16 cellular contexts compared by ENCODE assay signal in the genomic region with DNA sequence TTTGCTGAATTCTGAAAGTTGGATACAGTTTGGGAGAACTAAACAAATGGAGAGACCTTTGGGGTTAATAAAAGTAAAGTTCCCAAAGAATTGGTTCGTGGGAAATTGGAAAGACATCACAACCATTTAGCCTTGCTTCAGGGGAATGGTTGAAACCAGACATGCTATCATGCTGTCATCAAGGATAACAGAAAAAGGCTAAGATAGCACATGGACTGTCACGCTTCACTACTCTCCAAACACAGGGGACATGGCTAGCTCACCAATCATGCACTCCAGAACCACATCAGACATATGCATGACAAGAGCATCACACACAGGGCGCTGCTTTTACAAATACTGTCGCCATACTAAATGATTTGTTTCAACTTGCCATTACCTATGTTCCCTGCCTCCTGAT.
DNase-seq lines count a peak whose midpoint lies in the region; ATAC-seq and TF ChIP-seq lines count a peak whose summit lies in the region.
"Had no signal": no experiment of that assay in that cellular context is flagged by ENCODE, and none has a peak within 500 bp of the region (broad histone marks: within the 10 kb centered on the region; RNA-seq: fewer than 3 reads in every experiment).

No MANE protein-coding gene starts in this region.

- H3K4me1 Mint-ChIP-seq in glutamatergic neuron (ENCODE audit: low read depth, unreplicated experiment), result peaks cover 17% of the 10 kb centered on the region
- H3K4me1 Mint-ChIP-seq: CD8-positive, alpha-beta memory T cell; T-helper 17 cell had no signal

- CTCF ChIA-PET in HEK293T (lab: Yijun Ruan, JAX), result no interaction called here

- no peak overlapping the region for H3K4me3 Mint-ChIP-seq in glutamatergic neuron (ENCODE audit: unreplicated experiment)
- H3K4me3 Mint-ChIP-seq: CD8-positive, alpha-beta memory T cell; T-helper 17 cell had no signal

- H3K9me3 Mint-ChIP-seq in glutamatergic neuron (ENCODE audit: unreplicated experiment), result peaks cover 2% of the 10 kb centered on the region

- POLR2A ChIA-PET in HEK293T (lab: Yijun Ruan, JAX), result no interaction called here

- H3K36me3 Mint-ChIP-seq in glutamatergic neuron (ENCODE audit: unreplicated experiment), result no peaks in the 10 kb centered on the region
- H3K36me3 Mint-ChIP-seq: CD8-positive, alpha-beta memory T cell had no signal

- peak overlapping the region; percentile 85 for H3K27ac Mint-ChIP-seq in glutamatergic neuron (ENCODE audit: unreplicated experiment)
- H3K27ac Mint-ChIP-seq: CD8-positive, alpha-beta memory T cell; T-helper 17 cell had no signal

- TF ChIP-seq CTCF in glutamatergic neuron (IDR thresholded peaks at IDR 0.05; ENCODE audit: partially characterized antibody, unreplicated experiment), result no peak

- ATAC-seq in HG02852 (IDR thresholded peaks at IDR 0.05; ENCODE audit: unreplicated experiment), result no peak
- ATAC-seq: Right ventricle myocardium inferior, T-helper 17 cell had no signal

- no peaks in the 10 kb centered on the region for H3K27me3 Mint-ChIP-seq in glutamatergic neuron (ENCODE audit: unreplicated experiment)
- H3K27me3 Mint-ChIP-seq: CD8-positive, alpha-beta memory T cell; T-helper 17 cell had no signal

- DNase-seq in DMS153 (lab: John Stamatoyannopoulos, UW) (peak; percentile 5), DMS153 treated with DMSO at 0.1 percent for 48 hours (lab: John Stamatoyannopoulos, UW; ENCODE audit: unreplicated experiment) (no peak), HEK293T (ENCODE audit: extremely low spot score) (peak; percentile 5), NCI-H69 (lab: John Stamatoyannopoulos, UW) (peak; percentile 39), glutamatergic neuron (peak; percentile 52), ecto neural progenitor cell (ENCODE audit: low spot score) (no peak), COR-L47 (lab: John Stamatoyannopoulos, UW) (no peak)
- DNase-seq: CD8-positive, alpha-beta memory T cell; H7; NCI-H2029 treated with DMSO at 0.1 percent for 48 hours; NCI-H226; NCI-H82; Peyer's patch; T-helper 17 cell had no signal

TF ChIP-seq in HEK293T, 16 proteins besides CTCF, POLR2A, EP300 and RAD21:
- TF ChIP-seq, protein P1, sequence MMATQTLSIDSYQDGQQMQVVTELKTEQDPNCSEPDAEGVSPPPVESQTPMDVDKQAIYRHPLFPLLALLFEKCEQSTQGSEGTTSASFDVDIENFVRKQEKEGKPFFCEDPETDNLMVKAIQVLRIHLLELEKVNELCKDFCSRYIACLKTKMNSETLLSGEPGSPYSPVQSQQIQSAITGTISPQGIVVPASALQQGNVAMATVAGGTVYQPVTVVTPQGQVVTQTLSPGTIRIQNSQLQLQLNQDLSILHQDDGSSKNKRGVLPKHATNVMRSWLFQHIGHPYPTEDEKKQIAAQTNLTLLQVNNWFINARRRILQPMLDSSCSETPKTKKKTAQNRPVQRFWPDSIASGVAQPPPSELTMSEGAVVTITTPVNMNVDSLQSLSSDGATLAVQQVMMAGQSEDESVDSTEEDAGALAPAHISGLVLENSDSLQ (IDR thresholded peaks at IDR 0.05), result no peak
- TF ChIP-seq SUZ12 (IDR thresholded peaks at IDR 0.05) (no peak), FOXK2 (IDR thresholded peaks at IDR 0.05) (no peak), ELF4 (IDR thresholded peaks at IDR 0.05) (no peak), SP1 (IDR thresholded peaks at IDR 0.05) (no peak), CTBP1 (IDR thresholded peaks at IDR 0.05; ENCODE audit: borderline replicate concordance) (no peak), FOXM1 (IDR thresholded peaks at IDR 0.05; ENCODE audit: borderline replicate concordance) (no peak), L3MBTL2 (conservative IDR thresholded peaks at IDR 0.05) (no peak), TARDBP (IDR thresholded peaks at IDR 0.05) (no peak), LEF1 (IDR thresholded peaks at IDR 0.05; ENCODE audit: borderline replicate concordance) (no peak), HDGF (IDR thresholded peaks at IDR 0.05; ENCODE audit: borderline replicate concordance) (no peak), ZNF384 (IDR thresholded peaks at IDR 0.05) (no peak), FOXA1 (IDR thresholded peaks at IDR 0.05) (no peak), ARNT (IDR thresholded peaks at IDR 0.05) (no peak), NFRKB (IDR thresholded peaks at IDR 0.05) (no peak), BHLHE40 (IDR thresholded peaks at IDR 0.05; ENCODE audit: borderline replicate concordance) (no peak)

Comparison
In these comparisons a context has a peak if more than half of its experiments do, and no peak if none do; other contexts are left out.
1. DNase-seq: peak in DMS153 (single experiment), HEK293T (single experiment), NCI-H69 (single experiment) and glutamatergic neuron (single experiment); none in DMS153 treated with DMSO at 0.1 percent for 48 hours (single experiment), ecto neural progenitor cell (single experiment) and COR-L47 (single experiment).